ENCODE assay signal across 18 cellular contexts in the genomic region with DNA sequence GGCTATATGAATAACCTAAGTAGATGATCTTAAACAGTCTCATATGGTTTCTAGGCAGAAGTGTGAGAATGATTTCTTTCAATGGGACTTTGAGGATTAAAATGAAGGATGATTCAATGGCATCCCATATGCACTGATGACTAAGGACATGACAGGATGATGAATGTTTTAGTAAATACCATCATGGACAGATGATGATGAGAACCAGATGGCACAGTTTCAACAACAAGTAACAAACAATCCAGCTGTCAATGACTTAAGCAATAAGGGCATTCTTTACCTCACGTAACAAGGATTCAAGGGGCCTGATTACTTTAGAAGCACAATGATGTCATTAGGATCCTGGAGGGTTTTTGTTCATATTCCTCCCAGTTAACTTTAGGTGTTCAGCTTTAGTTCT.
A peak's percentile ranks its signal among the peaks of the same experiment; 100 is the strongest.
DNase-seq lines count a peak whose midpoint lies in the region; ATAC-seq, FAIRE-seq and TF ChIP-seq lines count a peak whose summit lies in the region.
"Had no signal": no experiment of that assay in that cellular context is flagged by ENCODE, and none has a peak within 500 bp of the region (broad histone marks: within the 10 kb centered on the region; RNA-seq: fewer than 3 reads in every experiment).

No MANE protein-coding gene starts in this region.

- no peak for TF ChIP-seq POLR2A in GM12892 (IDR thresholded peaks at IDR 0.05; ENCODE audit: low read depth, low read length)

- H3K9me3 ChIP-seq in adipocyte (ENCODE audit: control insufficient read depth, low read length): no peaks in the 10 kb centered on the region
- H3K9me3 ChIP-seq: ascending aorta had no signal

- no peak for ATAC-seq in GM18867 (IDR thresholded peaks at IDR 0.05; ENCODE audit: unreplicated experiment)
- ATAC-seq: T-helper 17 cell had no signal

- no peaks in the 10 kb centered on the region for H3K27me3 ChIP-seq in adipocyte (replicated peaks; ENCODE audit: control insufficient read depth, insufficient read depth, low read length)
- H3K27me3 ChIP-seq: ascending aorta had no signal

- POLR2A ChIA-PET in GM10248 (lab: Yijun Ruan, JAX): no interaction called here

- H3K9ac ChIP-seq in adipocyte (ENCODE audit: low read length): no peak overlapping the region

- no peak for FAIRE-seq in GM12892 (lab: Jason Lieb, UNC)

- TF ChIP-seq CTCF in foreskin fibroblast (IDR thresholded peaks at IDR 0.05; ENCODE audit: low read depth, low read length) (no peak), GM10248 (IDR thresholded peaks at IDR 0.05; ENCODE audit: control extremely low read depth, extremely low read depth, low read depth, missing control alignments) (no peak)

- peak; percentile 80 for DNase-seq in DMS53 (lab: John Stamatoyannopoulos, UW)
- DNase-seq in LHCN-M2 (ENCODE audit: low read depth): peak; percentile 73
- DNase-seq in adipocyte (ENCODE audit: low read depth): peak; percentile 50
- DNase-seq in foreskin fibroblast: peak; percentile 91 to 93
- DNase-seq in GM10248 (ENCODE audit: extremely low spot score): no peak
- no peak for DNase-seq in caudate nucleus (lab: John Stamatoyannopoulos, UW)
- no peak for DNase-seq in GM12892 (ENCODE audit: insufficient read length)
- DNase-seq: activated CD4-positive, alpha-beta T cell treated with anti-CD3 and anti-CD28 coated beads, Interleukin-2, amount 50 U/mL, for 48 hours; CD4-positive, alpha-beta T cell; hippocampal formation; NCI-H2029; nucleus accumbens; OCI-M1; T-helper 17 cell had no signal

- no peaks in the 10 kb centered on the region for H3K36me3 ChIP-seq in adipocyte (ENCODE audit: control insufficient read depth, insufficient read depth, low read length, severe bottlenecking)
- H3K36me3 ChIP-seq: ascending aorta had no signal

- H3K4me1 ChIP-seq in adipocyte (ENCODE audit: control insufficient read depth, insufficient read depth, low read length): no peaks in the 10 kb centered on the region
- H3K4me1 ChIP-seq: ascending aorta had no signal

- H3K4me3 ChIP-seq in adipocyte (ENCODE audit: low read length): no peak overlapping the region
- no peak overlapping the region for H3K4me3 ChIP-seq in foreskin fibroblast (ENCODE audit: low read depth in 1 of 2, low read length in 2 of 2)
- H3K4me3 ChIP-seq: ascending aorta, lung, skin epidermis had no signal

- CTCF ChIA-PET in GM10248 (lab: Yijun Ruan, JAX): no interaction called here

- H3K27ac ChIP-seq in caudate nucleus (ENCODE audit: low read depth, low read length): no peak overlapping the region
- H3K27ac ChIP-seq: ascending aorta, skin epidermis had no signal

Comparison
In these comparisons a context has a peak if more than half of its experiments do, and no peak if none do; other contexts are left out.
1. DNase-seq: peak in DMS53 (single experiment), LHCN-M2 (single experiment), adipocyte (single experiment) and foreskin fibroblast (2 of 2); none in GM10248 (single experiment), caudate nucleus (0 of 61) and GM12892 (single experiment).